In the genomic region with DNA sequence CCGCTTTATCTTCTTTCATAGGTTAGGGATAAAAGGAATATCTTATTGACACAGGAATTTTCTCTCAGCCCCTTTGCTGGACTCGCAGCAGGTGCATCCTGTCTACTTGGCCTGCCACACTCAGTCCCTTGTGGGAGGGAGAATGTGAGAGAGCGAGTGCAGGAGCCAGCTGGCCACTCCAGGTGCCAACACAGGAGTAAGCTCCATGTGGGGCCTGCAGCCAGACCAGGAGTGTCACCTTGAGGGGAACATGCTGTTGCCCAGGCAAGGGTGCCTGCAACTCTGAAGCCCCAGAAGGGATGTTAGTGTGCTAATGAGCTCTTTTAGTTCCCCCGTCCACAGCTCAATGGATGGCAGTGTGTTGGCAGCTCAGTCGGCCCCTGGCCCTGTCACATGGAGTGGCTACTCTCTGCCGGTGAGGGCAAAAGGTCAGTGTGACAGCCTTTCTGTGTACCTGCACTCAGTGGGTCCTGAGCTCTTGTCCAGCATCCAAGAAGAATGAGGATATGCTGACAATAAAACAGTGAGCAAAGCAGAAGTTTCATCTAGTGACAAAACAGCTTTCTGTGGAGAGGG, we compare ENCODE assay signal across 21 cellular contexts. TPM values are rescaled to one million over a fixed set of nuclear protein-coding genes. Genes with fewer than 3 reads are reported as not detected.
DNase-seq lines count a peak whose midpoint lies in the region; ATAC-seq lines count a peak whose summit lies in the region.
"Had no signal": no experiment of that assay in that cellular context is flagged by ENCODE, and none has a peak within 500 bp of the region (broad histone marks: within the 10 kb centered on the region; RNA-seq: fewer than 3 reads in every experiment).

No MANE protein-coding gene starts in this region.

- peaks cover 0 to 2% of the 10 kb centered on the region in 2 donors for H3K4me1 Mint-ChIP-seq in effector memory CD8-positive, alpha-beta T cell (ENCODE audit: low read depth in 2 of 2)

- H3K27ac Mint-ChIP-seq in effector memory CD8-positive, alpha-beta T cell, result no peak overlapping the region
- H3K27ac Mint-ChIP-seq: CD4-positive, alpha-beta T cell had no signal

- H3K36me3 Mint-ChIP-seq in effector memory CD8-positive, alpha-beta T cell (ENCODE audit: insufficient read depth), result peaks cover 2% of the 10 kb centered on the region

- DNase-seq in DMS53 (lab: John Stamatoyannopoulos, UW) (peak; percentile 36), DMS53 treated with DMSO at 0.1 percent for 48 hours (lab: John Stamatoyannopoulos, UW; ENCODE audit: unreplicated experiment) (no peak), NCI-H146 treated with DMSO at 0.1 percent for 48 hours (lab: John Stamatoyannopoulos, UW; ENCODE audit: unreplicated experiment) (peak; percentile 48), cerebellar cortex (ENCODE audit: low spot score) (peak; percentile 5), myocyte (ENCODE audit: low read depth) (peak; percentile 15), HT-29 (ENCODE audit: low spot score) (no peak)
- no peak for DNase-seq in effector memory CD8-positive, alpha-beta T cell
- DNase-seq: ACHN; Caco-2; CD4-positive, alpha-beta T cell; GDM1; H7; KBM-7; NCI-H1092; NCI-H1436; NCI-H2081; NCI-H2171; NCI-H748 treated with DMSO at 0.1 percent for 48 hours; Peyer's patch; T-helper 1 cell had no signal

- H3K4me3 Mint-ChIP-seq in effector memory CD8-positive, alpha-beta T cell, result no peak overlapping the region
- H3K4me3 Mint-ChIP-seq: CD4-positive, alpha-beta T cell had no signal

- H3K27me3 Mint-ChIP-seq in effector memory CD8-positive, alpha-beta T cell, result peaks cover 21 to 27% of the 10 kb centered on the region in 2 donors

- H3K9me3 Mint-ChIP-seq in effector memory CD8-positive, alpha-beta T cell, result no peaks in the 10 kb centered on the region
- H3K9me3 Mint-ChIP-seq: CD4-positive, alpha-beta T cell had no signal

- no peak for ATAC-seq in GM18498 (IDR thresholded peaks at IDR 0.05; ENCODE audit: unreplicated experiment)
- no peak for ATAC-seq in effector memory CD8-positive, alpha-beta T cell (replicated peaks)

RNA-seq across cellular contexts. Expression of a gene that starts 57.1 kb away (rescaled TPM):
- total RNA-seq in myocyte, result 2.2 and 5.5 TPM in 2 replicates
- 0.64 TPM for polyA plus RNA-seq in myocyte (2012)
- 31.3 and 31.7 TPM in 2 replicates for total RNA-seq in HT-29 (2014; rRNA removed; shearing (Covaris generic))

Comparison
In these comparisons a context has a peak if more than half of its experiments do, and no peak if none do; other contexts are left out.
1. DNase-seq: peak in DMS53 (single experiment), NCI-H146 treated with DMSO at 0.1 percent for 48 hours (single experiment), cerebellar cortex (single experiment) and myocyte (single experiment); none in DMS53 treated with DMSO at 0.1 percent for 48 hours (single experiment), HT-29 (single experiment) and effector memory CD8-positive, alpha-beta T cell (0 of 3).